In the genomic region with DNA sequence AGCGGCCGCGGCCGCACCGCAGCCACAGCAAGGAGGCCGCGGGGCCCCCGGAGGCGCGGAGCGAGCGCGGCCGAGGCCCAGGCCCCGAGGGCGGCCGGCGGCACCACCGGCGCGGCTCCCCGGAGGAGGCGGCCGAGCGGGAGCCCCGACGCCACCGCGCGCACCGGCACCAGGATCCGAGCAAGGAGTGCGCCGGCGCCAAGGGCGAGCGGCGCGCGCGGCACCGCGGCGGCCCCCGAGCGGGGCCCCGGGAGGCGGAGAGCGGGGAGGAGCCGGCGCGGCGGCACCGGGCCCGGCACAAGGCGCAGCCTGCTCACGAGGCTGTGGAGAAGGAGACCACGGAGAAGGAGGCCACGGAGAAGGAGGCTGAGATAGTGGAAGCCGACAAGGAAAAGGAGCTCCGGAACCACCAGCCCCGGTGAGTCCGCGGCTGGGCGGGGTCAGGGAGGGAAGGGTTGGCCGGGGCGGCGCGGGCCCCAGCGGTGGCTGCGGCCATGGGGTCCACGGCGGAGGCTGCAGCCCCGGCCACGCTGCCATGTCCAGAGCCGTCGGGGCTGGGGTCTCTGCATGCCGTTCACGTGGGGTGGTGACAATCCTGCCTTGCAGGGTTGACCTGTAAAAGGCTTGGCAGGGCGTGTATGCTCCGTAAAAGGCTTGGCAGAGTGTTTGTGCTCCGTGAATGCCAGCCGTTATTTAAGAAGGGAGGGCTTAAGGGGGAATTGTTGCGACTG, we compare ENCODE assay signal across 12 cellular contexts.
A peak's percentile ranks its signal among the peaks of the same experiment; 100 is the strongest.
DNase-seq lines count a peak whose midpoint lies in the region; ATAC-seq and TF ChIP-seq lines count a peak whose summit lies in the region.
"Had no signal": no experiment of that assay in that cellular context is flagged by ENCODE, and none has a peak within 500 bp of the region (broad histone marks: within the 10 kb centered on the region; RNA-seq: fewer than 3 reads in every experiment).

No MANE protein-coding gene starts in this region.

- intact Hi-C loops in Right ventricle myocardium superior (cut with DNase I) (no loop called here), left cardiac atrium (cut with DNase I) (no loop called here), colonic mucosa (cut with DNase I) (no loop called here)

- H3K36me3 Mint-ChIP-seq in type B pancreatic cell = no peaks in the 10 kb centered on the region

- ATAC-seq in Right ventricle myocardium superior (ENCODE audit: poor library complexity) (no peak), left cardiac atrium (no peak), HG02973 (IDR thresholded peaks at IDR 0.05; ENCODE audit: unreplicated experiment) (no peak)

- H3K9ac ChIP-seq in colonic mucosa (ENCODE audit: low read depth in 2 of 2, low read length in 2 of 2) = no peak overlapping the region

- H3K27me3 ChIP-seq in Peyer's patch (peaks cover 0 to 13% of the 10 kb centered on the region in 2 donors), colonic mucosa (peaks cover 27% of the 10 kb centered on the region)
- H3K27me3 ChIP-seq: BE2C had no signal

- no peak for TF ChIP-seq CTCF in Peyer's patch (IDR thresholded peaks at IDR 0.05)
- TF ChIP-seq CTCF in type B pancreatic cell (conservative IDR thresholded peaks at IDR 0.05) = no peak
- no peak for TF ChIP-seq CTCF in colonic mucosa (IDR thresholded peaks at IDR 0.05)

- H3K4me1 Mint-ChIP-seq in type B pancreatic cell (ENCODE audit: unreplicated experiment) = no peaks in the 10 kb centered on the region

- no peaks in the 10 kb centered on the region for H3K9me3 Mint-ChIP-seq in type B pancreatic cell
- H3K9me3 Mint-ChIP-seq: stimulated activated naive CD8-positive, alpha-beta T cell treated with anti-CD3 and anti-CD28 coated beads, Interleukin-15, Interleukin-2, amounts not matched to agents 100 ng/mL and 50 ng/mL, for 24 hours had no signal

- no peak overlapping the region for H3K27ac Mint-ChIP-seq in type B pancreatic cell
- H3K27ac Mint-ChIP-seq: stimulated activated naive CD8-positive, alpha-beta T cell treated with anti-CD3 and anti-CD28 coated beads, Interleukin-15, Interleukin-2, amounts not matched to agents 100 ng/mL and 50 ng/mL, for 24 hours had no signal

- H3K27ac ChIP-seq in Peyer's patch = no peak overlapping the region
- no peak overlapping the region for H3K27ac ChIP-seq in colonic mucosa

- DNase-seq in Right ventricle myocardium superior (peak; percentile 12), left cardiac atrium (no peak), Peyer's patch (peak in 2 of 3 donors; percentile 1 to 42), iPS-NIHi7 (ENCODE audit: extremely low spot score) (peak; percentile 55), type B pancreatic cell (ENCODE audit: extremely low spot score, unreplicated experiment) (peak; percentile 66), colonic mucosa (no peak)
- no peak for DNase-seq in central memory CD4-positive, alpha-beta T cell
- DNase-seq: BE2C; effector memory CD4-positive, alpha-beta T cell; NCI-H1048 had no signal

- H3K4me3 ChIP-seq in Peyer's patch = peak overlapping the region in 1 of 4 donors; percentile 3
- H3K4me3 ChIP-seq in colonic mucosa = no peak overlapping the region

- H3K9me3 ChIP-seq in Peyer's patch (no peaks in the 10 kb centered on the region), colonic mucosa (no peaks in the 10 kb centered on the region)
- H3K9me3 ChIP-seq: BE2C had no signal

- H3K27me3 Mint-ChIP-seq in type B pancreatic cell = peaks cover 60% of the 10 kb centered on the region

- H3K36me3 ChIP-seq in Peyer's patch = no peaks in the 10 kb centered on the region
- H3K36me3 ChIP-seq in colonic mucosa = no peaks in the 10 kb centered on the region
- H3K36me3 ChIP-seq: BE2C had no signal

- peaks cover 0 to 9% (median 0%) of the 10 kb centered on the region in 4 donors for H3K4me1 ChIP-seq in Peyer's patch
- H3K4me1 ChIP-seq in colonic mucosa = no peaks in the 10 kb centered on the region
- H3K4me1 ChIP-seq: BE2C had no signal

- peak overlapping the region; percentile 41 for H3K4me3 Mint-ChIP-seq in type B pancreatic cell
- H3K4me3 Mint-ChIP-seq: stimulated activated naive CD8-positive, alpha-beta T cell treated with anti-CD3 and anti-CD28 coated beads, Interleukin-15, Interleukin-2, amounts not matched to agents 100 ng/mL and 50 ng/mL, for 24 hours had no signal

- no peak for TF ChIP-seq POLR2A in Peyer's patch (IDR thresholded peaks at IDR 0.05)

Comparison
In these comparisons a context has a peak if more than half of its experiments do, and no peak if none do; other contexts are left out.
1. DNase-seq: peak in Right ventricle myocardium superior (single experiment), Peyer's patch (2 of 3), iPS-NIHi7 (single experiment) and type B pancreatic cell (single experiment); none in left cardiac atrium (single experiment), central memory CD4-positive, alpha-beta T cell (single experiment) and colonic mucosa (single experiment).